Comparison of ENCODE assay signal across 22 cellular contexts in the genomic region with DNA sequence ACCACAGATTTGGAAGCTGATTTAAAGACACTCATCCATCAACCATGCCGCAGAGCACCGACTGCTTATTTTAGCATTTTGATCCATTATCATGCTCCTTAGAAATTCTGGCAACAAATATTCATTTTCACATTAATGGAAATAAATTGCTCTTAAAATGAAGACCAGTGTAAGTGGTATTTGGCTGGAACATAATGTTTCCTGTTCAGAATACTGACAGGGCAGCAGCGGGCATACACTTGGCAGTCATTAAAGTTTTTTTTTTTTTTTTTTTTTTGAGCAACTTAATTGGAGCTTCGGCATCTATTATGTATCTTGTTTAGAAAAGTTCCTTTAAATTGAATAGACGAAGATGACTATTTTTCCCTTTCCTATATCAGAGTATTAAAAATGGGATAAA.
"Had no signal": no experiment of that assay in that cellular context is flagged by ENCODE, and none has a peak within 500 bp of the region (broad histone marks: within the 10 kb centered on the region; RNA-seq: fewer than 3 reads in every experiment).

No MANE protein-coding gene starts in this region.

- DNase-seq: activated CD4-positive, alpha-beta memory T cell treated with anti-CD3 and anti-CD28 coated beads, Interleukin-2, amount 10 ng/mL, durations not matched to agents 7 days and 5 days; activated CD4-positive, alpha-beta T cell treated with anti-CD3 and anti-CD28 coated beads for 1 hour; activated CD4-positive, alpha-beta T cell treated with anti-CD3 and anti-CD28 coated beads, Interleukin-2, amount 10 ng/mL, durations not matched to agents 7 days and 5 days; activated CD8-positive, alpha-beta memory T cell treated with anti-CD3 and anti-CD28 coated beads, Interleukin-2, amount 50 U/mL, for 48 hours; activated gamma-delta T cell; activated naive CD4-positive, alpha-beta T cell treated with anti-CD3 and anti-CD28 coated beads, Interleukin-2, amount 10 ng/mL, durations not matched to agents 7 days and 5 days; activated naive CD8-positive, alpha-beta T cell treated with anti-CD3 and anti-CD28 coated beads, Interleukin-2, amount 10 ng/mL, durations not matched to agents 7 days and 5 days; activated T-cell treated with anti-CD3 and anti-CD28 coated beads, Interleukin-2, amount 50 U/mL, for 24 hours; brain microvascular endothelial cell; central memory CD4-positive, alpha-beta T cell; effector memory CD4-positive, alpha-beta T cell; kidney glomerular epithelial cell; left lung; mammary epithelial cell; ovary; sigmoid colon; small intestine; stimulated activated CD4-positive, alpha-beta T cell treated with anti-CD3 and anti-CD28 coated beads, Interleukin-4, amount 100 ng/mL, for 24 hours; T-helper 2 cell had no signal

- H3K36me3 ChIP-seq: brain microvascular endothelial cell, left lung, ovary, sigmoid colon, tibial nerve had no signal

- H3K27me3 ChIP-seq: brain microvascular endothelial cell, left lung, ovary, sigmoid colon, tibial nerve had no signal

- H3K27ac ChIP-seq: brain microvascular endothelial cell, left lung, ovary, sigmoid colon, tibial nerve had no signal

- ATAC-seq: left lung; SK-N-SH treated with all-trans-retinoic acid at 6 μM for 48 hours; stimulated activated effector memory CD8-positive, alpha-beta T cell treated with anti-CD3 and anti-CD28 coated beads, Interleukin-12 subunit alpha, Interleukin-12 subunit beta, amount 100 ng/mL, for 72 hours had no signal

- H3K4me3 ChIP-seq: left lung, ovary, sigmoid colon, tibial nerve had no signal

- H3K9me3 ChIP-seq: left lung, ovary, sigmoid colon, tibial nerve had no signal

- H3K4me1 ChIP-seq: sigmoid colon had no signal
